1 cellular context compared by ENCODE assay signal in genomic region chr7:64907641-64908326, GRCh38.
TF ChIP-seq lines count a peak whose summit lies in the region.

No MANE protein-coding gene starts in this region.

TF ChIP-seq in GM23338, 12 proteins besides CTCF, POLR2A, EP300 and RAD21 (continued from another document):
- TF ChIP-seq, protein P1, sequence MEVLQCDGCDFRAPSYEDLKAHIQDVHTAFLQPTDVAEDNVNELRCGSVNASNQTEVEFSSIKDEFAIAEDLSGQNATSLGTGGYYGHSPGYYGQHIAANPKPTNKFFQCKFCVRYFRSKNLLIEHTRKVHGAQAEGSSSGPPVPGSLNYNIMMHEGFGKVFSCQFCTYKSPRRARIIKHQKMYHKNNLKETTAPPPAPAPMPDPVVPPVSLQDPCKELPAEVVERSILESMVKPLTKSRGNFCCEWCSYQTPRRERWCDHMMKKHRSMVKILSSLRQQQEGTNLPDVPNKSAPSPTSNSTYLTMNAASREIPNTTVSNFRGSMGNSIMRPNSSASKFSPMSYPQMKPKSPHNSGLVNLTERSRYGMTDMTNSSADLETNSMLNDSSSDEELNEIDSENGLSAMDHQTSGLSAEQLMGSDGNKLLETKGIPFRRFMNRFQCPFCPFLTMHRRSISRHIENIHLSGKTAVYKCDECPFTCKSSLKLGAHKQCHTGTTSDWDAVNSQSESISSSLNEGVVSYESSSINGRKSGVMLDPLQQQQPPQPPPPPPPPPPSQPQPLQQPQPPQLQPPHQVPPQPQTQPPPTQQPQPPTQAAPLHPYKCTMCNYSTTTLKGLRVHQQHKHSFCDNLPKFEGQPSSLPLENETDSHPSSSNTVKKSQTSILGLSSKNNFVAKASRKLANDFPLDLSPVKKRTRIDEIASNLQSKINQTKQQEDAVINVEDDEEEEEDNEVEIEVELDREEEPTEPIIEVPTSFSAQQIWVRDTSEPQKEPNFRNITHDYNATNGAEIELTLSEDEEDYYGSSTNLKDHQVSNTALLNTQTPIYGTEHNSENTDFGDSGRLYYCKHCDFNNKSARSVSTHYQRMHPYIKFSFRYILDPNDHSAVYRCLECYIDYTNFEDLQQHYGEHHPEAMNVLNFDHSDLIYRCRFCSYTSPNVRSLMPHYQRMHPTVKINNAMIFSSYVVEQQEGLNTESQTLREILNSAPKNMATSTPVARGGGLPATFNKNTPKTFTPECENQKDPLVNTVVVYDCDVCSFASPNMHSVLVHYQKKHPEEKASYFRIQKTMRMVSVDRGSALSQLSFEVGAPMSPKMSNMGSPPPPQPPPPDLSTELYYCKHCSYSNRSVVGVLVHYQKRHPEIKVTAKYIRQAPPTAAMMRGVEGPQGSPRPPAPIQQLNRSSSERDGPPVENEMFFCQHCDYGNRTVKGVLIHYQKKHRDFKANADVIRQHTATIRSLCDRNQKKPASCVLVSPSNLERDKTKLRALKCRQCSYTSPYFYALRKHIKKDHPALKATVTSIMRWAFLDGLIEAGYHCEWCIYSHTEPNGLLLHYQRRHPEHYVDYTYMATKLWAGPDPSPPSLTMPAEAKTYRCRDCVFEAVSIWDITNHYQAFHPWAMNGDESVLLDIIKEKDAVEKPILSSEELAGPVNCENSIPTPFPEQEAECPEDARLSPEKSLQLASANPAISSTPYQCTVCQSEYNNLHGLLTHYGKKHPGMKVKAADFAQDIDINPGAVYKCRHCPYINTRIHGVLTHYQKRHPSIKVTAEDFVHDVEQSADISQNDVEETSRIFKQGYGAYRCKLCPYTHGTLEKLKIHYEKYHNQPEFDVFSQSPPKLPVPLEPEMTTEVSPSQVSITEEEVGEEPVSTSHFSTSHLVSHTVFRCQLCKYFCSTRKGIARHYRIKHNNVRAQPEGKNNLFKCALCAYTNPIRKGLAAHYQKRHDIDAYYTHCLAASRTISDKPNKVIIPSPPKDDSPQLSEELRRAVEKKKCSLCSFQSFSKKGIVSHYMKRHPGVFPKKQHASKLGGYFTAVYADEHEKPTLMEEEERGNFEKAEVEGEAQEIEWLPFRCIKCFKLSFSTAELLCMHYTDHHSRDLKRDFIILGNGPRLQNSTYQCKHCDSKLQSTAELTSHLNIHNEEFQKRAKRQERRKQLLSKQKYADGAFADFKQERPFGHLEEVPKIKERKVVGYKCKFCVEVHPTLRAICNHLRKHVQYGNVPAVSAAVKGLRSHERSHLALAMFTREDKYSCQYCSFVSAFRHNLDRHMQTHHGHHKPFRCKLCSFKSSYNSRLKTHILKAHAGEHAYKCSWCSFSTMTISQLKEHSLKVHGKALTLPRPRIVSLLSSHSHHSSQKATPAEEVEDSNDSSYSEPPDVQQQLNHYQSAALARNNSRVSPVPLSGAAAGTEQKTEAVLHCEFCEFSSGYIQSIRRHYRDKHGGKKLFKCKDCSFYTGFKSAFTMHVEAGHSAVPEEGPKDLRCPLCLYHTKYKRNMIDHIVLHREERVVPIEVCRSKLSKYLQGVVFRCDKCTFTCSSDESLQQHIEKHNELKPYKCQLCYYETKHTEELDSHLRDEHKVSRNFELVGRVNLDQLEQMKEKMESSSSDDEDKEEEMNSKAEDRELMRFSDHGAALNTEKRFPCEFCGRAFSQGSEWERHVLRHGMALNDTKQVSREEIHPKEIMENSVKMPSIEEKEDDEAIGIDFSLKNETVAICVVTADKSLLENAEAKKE (CRISPR knock-in tag; IDR thresholded peaks at IDR 0.05) = no peak
- TF ChIP-seq STAT1 (IDR thresholded peaks at IDR 0.05; ENCODE audit: unreplicated experiment) (no peak), JUNB (IDR thresholded peaks at IDR 0.05; ENCODE audit: unreplicated experiment) (no peak), ZNF331 (CRISPR knock-in tag; IDR thresholded peaks at IDR 0.05; ENCODE audit: low read depth) (no peak)
- TF ChIP-seq, protein P2, sequence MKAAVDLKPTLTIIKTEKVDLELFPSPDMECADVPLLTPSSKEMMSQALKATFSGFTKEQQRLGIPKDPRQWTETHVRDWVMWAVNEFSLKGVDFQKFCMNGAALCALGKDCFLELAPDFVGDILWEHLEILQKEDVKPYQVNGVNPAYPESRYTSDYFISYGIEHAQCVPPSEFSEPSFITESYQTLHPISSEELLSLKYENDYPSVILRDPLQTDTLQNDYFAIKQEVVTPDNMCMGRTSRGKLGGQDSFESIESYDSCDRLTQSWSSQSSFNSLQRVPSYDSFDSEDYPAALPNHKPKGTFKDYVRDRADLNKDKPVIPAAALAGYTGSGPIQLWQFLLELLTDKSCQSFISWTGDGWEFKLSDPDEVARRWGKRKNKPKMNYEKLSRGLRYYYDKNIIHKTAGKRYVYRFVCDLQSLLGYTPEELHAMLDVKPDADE (IDR thresholded peaks at IDR 0.05) = no peak
